Comparison of ENCODE assay signal across 25 cellular contexts in genomic region chr6:33015798-33016197, GRCh38. TPM values are rescaled to one million over a fixed set of nuclear protein-coding genes. Genes with fewer than 3 reads are reported as not detected.
"Had no signal": no experiment of that assay in that cellular context is flagged by ENCODE, and none has a peak within 500 bp of the region (broad histone marks: within the 10 kb centered on the region; RNA-seq: fewer than 3 reads in every experiment).

No MANE protein-coding gene starts in this region.

- DNase-seq: activated CD4-positive, alpha-beta T cell treated with anti-CD3 and anti-CD28 coated beads, Interleukin-2, amount 50 U/mL, for 48 hours; activated CD8-positive, alpha-beta memory T cell treated with anti-CD3 and anti-CD28 coated beads, Interleukin-2, amount 50 U/mL, for 48 hours; activated naive CD4-positive, alpha-beta T cell treated with anti-CD3 and anti-CD28 coated beads for 36 hours; activated naive CD8-positive, alpha-beta T cell treated with anti-CD3 and anti-CD28 coated beads, Interleukin-2, amount 10 ng/mL, durations not matched to agents 7 days and 5 days; activated T-cell treated with anti-CD3 and anti-CD28 coated beads, Interleukin-2, amount 50 U/mL, for 4 hours; amniotic stem cell; cerebellar nuclear complex; kidney; midbrain; pancreas; psoas muscle; stimulated activated CD4-positive, alpha-beta T cell treated with anti-CD3 and anti-CD28 coated beads, Interleukin-1b, Interleukin-23, amount 100 ng/mL, for 48 hours; stomach; T-helper 1 cell; WERI-Rb-1 had no signal

- H3K27ac ChIP-seq: epithelial cell of prostate, pancreas, psoas muscle, suprapubic skin, WERI-Rb-1 had no signal

- H3K36me3 Mint-ChIP-seq: activated naive CD8-positive, alpha-beta T cell treated with anti-CD3 and anti-CD28 coated beads, Interleukin-2, amount 10 ng/mL, durations not matched to agents 7 days and 5 days; natural killer cell treated with Interleukin-12 subunit alpha and Interleukin-12 subunit beta and Interleukin-15 and Interleukin-18, amount 100 ng/mL, for 72 hours had no signal

- FAIRE-seq: bronchial epithelial cell, kidney, pancreas, TTC549 had no signal

- H3K9me3 Mint-ChIP-seq: activated naive CD4-positive, alpha-beta T cell treated with anti-CD3 and anti-CD28 coated beads for 36 hours; activated naive CD8-positive, alpha-beta T cell treated with anti-CD3 and anti-CD28 coated beads, Interleukin-2, amount 10 ng/mL, durations not matched to agents 7 days and 5 days; activated T-cell treated with anti-CD3 and anti-CD28 coated beads, Interleukin-2, amount 50 U/mL, for 4 hours; natural killer cell treated with Interleukin-12 subunit alpha and Interleukin-12 subunit beta and Interleukin-15 and Interleukin-18, amount 100 ng/mL, for 72 hours had no signal

- H3K27me3 ChIP-seq: pancreas had no signal

- H3K36me3 ChIP-seq: pancreas, right atrium auricular region, stomach, suprapubic skin, tibial nerve, WERI-Rb-1 had no signal

- H3K4me3 ChIP-seq: coronary artery, pancreas, psoas muscle, right atrium auricular region, stomach, suprapubic skin, tibial nerve had no signal

- H3K27ac Mint-ChIP-seq: activated naive CD4-positive, alpha-beta T cell treated with anti-CD3 and anti-CD28 coated beads for 36 hours; activated naive CD8-positive, alpha-beta T cell treated with anti-CD3 and anti-CD28 coated beads, Interleukin-2, amount 10 ng/mL, durations not matched to agents 7 days and 5 days; natural killer cell treated with Interleukin-12 subunit alpha and Interleukin-12 subunit beta and Interleukin-15 and Interleukin-18, amount 100 ng/mL, for 72 hours had no signal

- H3K9me3 ChIP-seq: pancreas, psoas muscle, right atrium auricular region, stomach, suprapubic skin, tibial nerve had no signal

- H3K4me3 Mint-ChIP-seq: activated naive CD4-positive, alpha-beta T cell treated with anti-CD3 and anti-CD28 coated beads for 36 hours; activated naive CD8-positive, alpha-beta T cell treated with anti-CD3 and anti-CD28 coated beads, Interleukin-2, amount 10 ng/mL, durations not matched to agents 7 days and 5 days; activated T-cell treated with anti-CD3 and anti-CD28 coated beads, Interleukin-2, amount 50 U/mL, for 4 hours; natural killer cell treated with Interleukin-12 subunit alpha and Interleukin-12 subunit beta and Interleukin-15 and Interleukin-18, amount 100 ng/mL, for 72 hours had no signal

- ATAC-seq: activated T-cell treated with anti-CD3 and anti-CD28 coated beads, Interleukin-2, amount 50 U/mL, for 4 hours; natural killer cell treated with Interleukin-12 subunit alpha and Interleukin-12 subunit beta and Interleukin-15 and Interleukin-18, amount 100 ng/mL, for 72 hours; pancreas had no signal

RNA-seq across cellular contexts. Expression of gene HLA-DOA, which starts 6.4 kb away (rescaled TPM):
- total RNA-seq: bronchial epithelial cell, fibroblast of villous mesenchyme, lung microvascular endothelial cell had no signal
